ENCODE assay signal across 29 cellular contexts in genomic region chr15:81242778-81243177, GRCh38.
"Had no signal": no experiment of that assay in that cellular context is flagged by ENCODE, and none has a peak within 500 bp of the region (broad histone marks: within the 10 kb centered on the region; RNA-seq: fewer than 3 reads in every experiment).

No MANE protein-coding gene starts in this region.

- H3K4me3 ChIP-seq: stomach, suprapubic skin, testis, thoracic aorta, thyroid gland, tibial artery, tibial nerve, transverse colon, upper lobe of left lung, upper lobe of right lung, uterus, vagina had no signal

- H3K4me1 Mint-ChIP-seq: stimulated activated effector memory CD8-positive, alpha-beta T cell treated with anti-CD3 and anti-CD28 coated beads, Interleukin-12 subunit alpha, Interleukin-12 subunit beta, amount 100 ng/mL, for 72 hours; stimulated activated memory B cell treated with anti-CD40 and anti-IgM and Interleukin-4, amounts not matched to agents 10 μg/mL and 1 μg/mL and 100 μg/mL, for 72 hours; stimulated activated naive B cell treated with anti-CD40 and anti-IgM and Interleukin-4, amounts not matched to agents 10 μg/mL and 1 μg/mL and 100 μg/mL, for 72 hours; stimulated activated naive CD8-positive, alpha-beta T cell treated with anti-CD3 and anti-CD28 coated beads, Interleukin-15, amount 100 ng/mL, for 72 hours had no signal

- DNase-seq: stimulated activated CD4-positive, alpha-beta T cell treated with anti-CD3 and anti-CD28 coated beads, Interleukin-2, amount 100 ng/mL, for 48 hours; stimulated activated CD4-positive, alpha-beta T cell treated with anti-CD3 and anti-CD28 coated beads, Interleukin-4, amount 100 ng/mL, for 1 hour; stimulated activated CD4-positive, alpha-beta T cell treated with anti-CD3 and anti-CD28 coated beads, Interleukin-4, amount 100 ng/mL, for 24 hours; stimulated activated CD4-positive, alpha-beta T cell treated with anti-CD3 and anti-CD28 coated beads, Interleukin-4, amount 100 ng/mL, for 4 hours; stimulated activated CD8-positive, alpha-beta memory T cell treated with anti-CD3 and anti-CD28 coated beads, Interleukin-4, amount 100 ng/mL, for 48 hours; stimulated activated naive B cell treated with anti-CD40 and anti-IgM and Interleukin-4, amounts not matched to agents 10 μg/mL and 1 μg/mL and 100 μg/mL, for 72 hours; stimulated activated naive CD4-positive, alpha-beta T cell; stimulated activated naive CD4-positive, alpha-beta T cell treated with Interleukin-2 at 50 U/mL for 16 hours; stimulated activated naive CD8-positive, alpha-beta T cell treated with anti-CD3 and anti-CD28 coated beads, Interleukin-15, amount 100 ng/mL, for 72 hours; stimulated activated naive CD8-positive, alpha-beta T cell treated with anti-CD3 and anti-CD28 coated beads, Interleukin-15, Interleukin-2, amounts not matched to agents 100 U/mL and 50 U/mL, for 24 hours; stomach; substantia nigra; testis; thyroid gland; tibial artery; transverse colon; trophoblast cell; upper lobe of left lung; upper lobe of right lung; uterus had no signal

- H3K27me3 ChIP-seq: stomach, suprapubic skin, testis, thyroid gland, tibial artery, tibial nerve, transverse colon, upper lobe of left lung, upper lobe of right lung, uterus, vagina had no signal

- FAIRE-seq: urothelium cell line had no signal

- H3K9me3 ChIP-seq: testis, thyroid gland, vagina had no signal

- H3K27ac Mint-ChIP-seq: stimulated activated effector memory CD8-positive, alpha-beta T cell treated with anti-CD3 and anti-CD28 coated beads, Interleukin-12 subunit alpha, Interleukin-12 subunit beta, amount 100 ng/mL, for 72 hours; stimulated activated memory B cell treated with anti-CD40 and anti-IgM and Interleukin-4, amounts not matched to agents 10 μg/mL and 1 μg/mL and 100 μg/mL, for 72 hours; stimulated activated naive B cell treated with anti-CD40 and anti-IgM and Interleukin-4, amounts not matched to agents 10 μg/mL and 1 μg/mL and 100 μg/mL, for 72 hours; stimulated activated naive CD8-positive, alpha-beta T cell treated with anti-CD3 and anti-CD28 coated beads, Interleukin-15, amount 100 ng/mL, for 72 hours; stimulated activated naive CD8-positive, alpha-beta T cell treated with anti-CD3 and anti-CD28 coated beads, Interleukin-15, Interleukin-2, amounts not matched to agents 100 ng/mL and 50 ng/mL, for 24 hours; type B pancreatic cell had no signal

- H3K27me3 Mint-ChIP-seq: stimulated activated naive B cell treated with anti-CD40 and anti-IgM and Interleukin-4, amounts not matched to agents 10 μg/mL and 1 μg/mL and 100 μg/mL, for 72 hours; stimulated activated naive CD8-positive, alpha-beta T cell treated with anti-CD3 and anti-CD28 coated beads, Interleukin-15, amount 100 ng/mL, for 72 hours; stimulated activated naive CD8-positive, alpha-beta T cell treated with anti-CD3 and anti-CD28 coated beads, Interleukin-15, Interleukin-2, amounts not matched to agents 100 ng/mL and 50 ng/mL, for 24 hours; type B pancreatic cell had no signal

- H3K27ac ChIP-seq: stomach, suprapubic skin, testis, thoracic aorta, thyroid gland, tibial artery, tibial nerve, transverse colon, upper lobe of left lung, upper lobe of right lung, uterus, vagina had no signal

- H3K4me3 Mint-ChIP-seq: stimulated activated effector memory CD8-positive, alpha-beta T cell treated with anti-CD3 and anti-CD28 coated beads, Interleukin-12 subunit alpha, Interleukin-12 subunit beta, amount 100 ng/mL, for 72 hours; stimulated activated memory B cell treated with anti-CD40 and anti-IgM and Interleukin-4, amounts not matched to agents 10 μg/mL and 1 μg/mL and 100 μg/mL, for 72 hours; stimulated activated naive B cell treated with anti-CD40 and anti-IgM and Interleukin-4, amounts not matched to agents 10 μg/mL and 1 μg/mL and 100 μg/mL, for 72 hours; stimulated activated naive CD8-positive, alpha-beta T cell treated with anti-CD3 and anti-CD28 coated beads, Interleukin-15, amount 100 ng/mL, for 72 hours; stimulated activated naive CD8-positive, alpha-beta T cell treated with anti-CD3 and anti-CD28 coated beads, Interleukin-15, Interleukin-2, amounts not matched to agents 100 ng/mL and 50 ng/mL, for 24 hours; type B pancreatic cell had no signal

- H3K36me3 ChIP-seq: stomach, suprapubic skin, thoracic aorta, thyroid gland, tibial nerve, transverse colon, upper lobe of left lung, upper lobe of right lung, uterus, vagina had no signal

- H3K36me3 Mint-ChIP-seq: stimulated activated effector memory CD8-positive, alpha-beta T cell treated with anti-CD3 and anti-CD28 coated beads, Interleukin-12 subunit alpha, Interleukin-12 subunit beta, amount 100 ng/mL, for 72 hours; type B pancreatic cell had no signal

- ATAC-seq: stimulated activated effector memory CD8-positive, alpha-beta T cell treated with anti-CD3 and anti-CD28 coated beads, Interleukin-12 subunit alpha, Interleukin-12 subunit beta, amount 100 ng/mL, for 72 hours; stimulated activated memory B cell treated with anti-CD40 and anti-IgM and Interleukin-4, amounts not matched to agents 10 μg/mL and 1 μg/mL and 100 μg/mL, for 72 hours; stimulated activated naive B cell treated with anti-CD40 and anti-IgM and Interleukin-4, amounts not matched to agents 10 μg/mL and 1 μg/mL and 100 μg/mL, for 72 hours; stimulated activated naive CD8-positive, alpha-beta T cell treated with anti-CD3 and anti-CD28 coated beads, Interleukin-15, amount 100 ng/mL, for 72 hours; stimulated activated naive CD8-positive, alpha-beta T cell treated with anti-CD3 and anti-CD28 coated beads, Interleukin-15, Interleukin-2, amounts not matched to agents 100 U/mL and 50 U/mL, for 24 hours; upper lobe of right lung had no signal

- H3K4me1 ChIP-seq: stomach, suprapubic skin, transverse colon, upper lobe of left lung, upper lobe of right lung, uterus, vagina had no signal
